ENCODE assay signal across 3 cellular contexts in genomic region chr13:79404361-79404760, GRCh38.
TF ChIP-seq lines count a peak whose summit lies in the region.

No MANE protein-coding gene starts in this region.

TF ChIP-seq in A549, 52 proteins besides CTCF, POLR2A, EP300 and RAD21:
- no peak for TF ChIP-seq JUNB (IDR thresholded peaks at IDR 0.05)
- TF ChIP-seq MAZ (IDR thresholded peaks at IDR 0.05; ENCODE audit: borderline replicate concordance, low read depth, low read length), result no peak
- no peak for TF ChIP-seq ZFP36 (IDR thresholded peaks at IDR 0.05; ENCODE audit: borderline replicate concordance, partially characterized antibody)
- TF ChIP-seq E2F6 (IDR thresholded peaks at IDR 0.05; ENCODE audit: borderline replicate concordance, low read depth), result no peak
- TF ChIP-seq ZC3H11A (IDR thresholded peaks at IDR 0.05), result no peak
- TF ChIP-seq RNF2 (IDR thresholded peaks at IDR 0.05; ENCODE audit: borderline replicate concordance, low read depth), result no peak
- TF ChIP-seq PHF8 (IDR thresholded peaks at IDR 0.05; ENCODE audit: borderline replicate concordance, low read depth), result no peak
TF ChIP-seq in A549: peak in this region for 0.

TF ChIP-seq in HEK293, 187 proteins besides CTCF, POLR2A, EP300 and RAD21:
- TF ChIP-seq ZSCAN23 (tag by site-specific recombination; IDR thresholded peaks at IDR 0.05), result no peak
- no peak for TF ChIP-seq ZNF18 (tag by site-specific recombination; IDR thresholded peaks at IDR 0.05)
- TF ChIP-seq OVOL3 (tag by site-specific recombination; IDR thresholded peaks at IDR 0.05), result no peak
- TF ChIP-seq ZNF121 (tag by site-specific recombination; IDR thresholded peaks at IDR 0.05), result no peak
- TF ChIP-seq PRDM1 (tag by site-specific recombination; IDR thresholded peaks at IDR 0.05), result peak; percentile 96
- TF ChIP-seq ZNF501 (tag by site-specific recombination; IDR thresholded peaks at IDR 0.05), result no peak
- TF ChIP-seq ZNF350 (tag by site-specific recombination; IDR thresholded peaks at IDR 0.05), result no peak
- no peak for TF ChIP-seq ZNF785 (tag by site-specific recombination; IDR thresholded peaks at IDR 0.05)
- no peak for TF ChIP-seq ZSCAN4 (tag by site-specific recombination; IDR thresholded peaks at IDR 0.05)
- peak; percentile 90 for TF ChIP-seq SCRT1 (tag by site-specific recombination; IDR thresholded peaks at IDR 0.05; ENCODE audit: borderline replicate concordance)
- peak; percentile 87 for TF ChIP-seq SCRT2 (tag by site-specific recombination; IDR thresholded peaks at IDR 0.05)
- TF ChIP-seq RBAK (tag by site-specific recombination; IDR thresholded peaks at IDR 0.05), result no peak

TF ChIP-seq in K562, 482 proteins besides CTCF, POLR2A, EP300 and RAD21:
- TF ChIP-seq POLR2AphosphoS2 (IDR thresholded peaks at IDR 0.05; ENCODE audit: low read length), result no peak
- TF ChIP-seq ZFP30 (CRISPR knock-in tag; IDR thresholded peaks at IDR 0.05; ENCODE audit: borderline replicate concordance), result no peak
- no peak for TF ChIP-seq ZHX1 (conservative IDR thresholded peaks at IDR 0.05; ENCODE audit: low read length)
- TF ChIP-seq PREB (CRISPR knock-in tag; IDR thresholded peaks at IDR 0.05), result no peak
- peak; percentile 22; the same call in 1 of the 2 replicates for TF ChIP-seq PKNOX1 (IDR thresholded peaks at IDR 0.05)
- no peak for TF ChIP-seq IRF1 (CRISPR knock-in tag; IDR thresholded peaks at IDR 0.05; ENCODE audit: borderline replicate concordance)
- TF ChIP-seq MEIS2 (IDR thresholded peaks at IDR 0.05; ENCODE audit: partially characterized antibody), result peak; percentile 25
- no peak for TF ChIP-seq GTF2A2 (tag; IDR thresholded peaks at IDR 0.05)
TF ChIP-seq in K562: peak in this region for 2.
